Comparison of ENCODE assay signal across 8 cellular contexts in the genomic region with DNA sequence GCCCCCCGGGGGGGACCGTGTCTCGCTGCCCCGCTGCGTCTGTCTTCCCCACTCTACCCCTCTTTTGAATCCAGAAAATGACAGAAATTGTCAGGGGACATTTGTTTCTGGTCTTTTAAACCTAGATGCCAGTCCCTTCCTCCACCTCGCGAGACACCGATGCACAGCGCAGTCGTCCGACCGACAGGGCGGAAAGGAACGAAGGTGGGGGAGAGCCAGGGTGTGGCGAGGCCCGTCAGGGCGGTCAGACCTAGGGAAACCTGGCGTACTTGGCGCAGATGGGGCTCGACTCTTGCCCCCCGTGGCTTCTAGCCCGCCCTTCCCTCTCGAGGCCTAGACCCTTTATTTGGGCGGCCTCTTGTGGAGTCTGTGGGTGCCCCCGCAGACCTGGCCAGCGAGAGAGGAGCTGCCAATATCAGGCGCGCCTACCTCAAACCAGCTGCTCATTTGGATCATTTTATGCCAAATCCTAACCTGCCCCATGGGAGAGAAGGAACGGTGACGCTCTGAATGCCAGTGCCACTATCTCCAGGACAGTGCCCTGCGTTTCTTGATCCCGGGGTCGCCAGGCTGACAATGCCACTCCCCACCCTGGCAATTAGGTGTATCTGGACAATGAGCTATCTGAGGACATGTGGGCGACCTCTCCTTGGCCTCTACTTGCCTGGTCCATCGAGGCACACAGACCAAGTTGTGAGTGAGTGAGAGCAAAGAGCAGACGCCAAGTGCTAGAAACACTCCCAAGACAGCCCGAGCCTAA. TPM values are rescaled to one million over a fixed set of nuclear protein-coding genes. Genes with fewer than 3 reads are reported as not detected.
DNase-seq lines count a peak whose midpoint lies in the region; ATAC-seq, FAIRE-seq and TF ChIP-seq lines count a peak whose summit lies in the region.

No MANE protein-coding gene starts in this region.

- no peaks in the 10 kb centered on the region for H3K4me1 Mint-ChIP-seq in natural killer cell

- no peaks in the 10 kb centered on the region for H3K36me3 Mint-ChIP-seq in natural killer cell

- H3K4me1 ChIP-seq in PC-3 (ENCODE audit: insufficient read depth, low read length) (peaks cover 4% of the 10 kb centered on the region; the same call in 1 of the 2 replicates), endothelial cell of umbilical vein (ENCODE audit: control insufficient read depth, extremely low read depth, insufficient read depth, low read length) (peaks cover 6% of the 10 kb centered on the region)

- CTCF ChIA-PET in PC-3 (lab: Charles Lee) (no interaction called here), endothelial cell of umbilical vein (lab: Charles Lee) (interaction anchor here (1.0 to 2.1 kb wide), 3 partner anchors 233 to 1165 kb away, joined by 3 to 14 read pairs (median 4); no protein-coding TSS in a partner anchor)

- POLR2A ChIA-PET in PC-3 (lab: Charles Lee; ENCODE audit: unreplicated experiment): no interaction called here
- POLR2A ChIA-PET in endothelial cell of umbilical vein (lab: Charles Lee): no interaction called here

- peak; percentile 43 for DNase-seq in GM03348 (ENCODE audit: low spot score)
- DNase-seq in PC-3: no peak
- no peak for DNase-seq in endothelial cell of umbilical vein (ENCODE audit: low read depth, low spot score)
- DNase-seq in natural killer cell: no peak
- DNase-seq in effector CD4-positive, alpha-beta T cell: no peak
- no peak for DNase-seq in activated CD4-positive, CD25-positive, alpha-beta regulatory T cell treated with anti-CD3 and anti-CD28 coated beads, Interleukin-2, amount 50 U/mL, for 72 hours

- no peak for TF ChIP-seq POLR2A in endothelial cell of umbilical vein (IDR thresholded peaks at IDR 0.05; ENCODE audit: low read depth, low read length)

- no peaks in the 10 kb centered on the region for H3K9me3 Mint-ChIP-seq in natural killer cell

- no peaks in the 10 kb centered on the region for H3K36me3 ChIP-seq in PC-3 (ENCODE audit: low read depth, low read length)
- H3K36me3 ChIP-seq in endothelial cell of umbilical vein (ENCODE audit: control insufficient read depth in 2 of 2, extremely low read depth in 1 of 2, insufficient read depth in 2 of 2, low read length in 2 of 2): no peaks in the 10 kb centered on the region

- H3K27ac ChIP-seq in PC-3 (ENCODE audit: low read length) (no peak overlapping the region), endothelial cell of umbilical vein (ENCODE audit: insufficient read depth, low read depth, low read length) (no peak overlapping the region)

- no peak for TF ChIP-seq CTCF in PC-3 (conservative IDR thresholded peaks at IDR 0.05; ENCODE audit: low read depth, low read length)
- no peak for TF ChIP-seq CTCF in endothelial cell of umbilical vein (IDR thresholded peaks at IDR 0.05; ENCODE audit: extremely low read depth in 1 of 2, insufficient read depth in 1 of 2, low read depth in 1 of 2, low read length in 2 of 2)
- TF ChIP-seq CTCF in natural killer cell (IDR thresholded peaks at IDR 0.05): no peak

- peak overlapping the region; percentile 94 for H3K4me2 ChIP-seq in PC-3 (ENCODE audit: low read length)
- peak overlapping the region; percentile 77 for H3K4me2 ChIP-seq in endothelial cell of umbilical vein (ENCODE audit: insufficient read depth, low read length)

- intact Hi-C loops in PC-3 (cut with micrococcal nuclease) (no loop called here), endothelial cell of umbilical vein (cut with micrococcal nuclease) (no loop called here), natural killer cell (cut with micrococcal nuclease) (no loop called here)

- H2AFZ ChIP-seq in PC-3 (ENCODE audit: low read length) (peak overlapping the region; percentile 80; the same call in 1 of the 2 replicates), endothelial cell of umbilical vein (ENCODE audit: low read depth, low read length) (peak overlapping the region; percentile 66)

- H3K9me3 ChIP-seq in PC-3 (ENCODE audit: low read length): no peaks in the 10 kb centered on the region
- no peaks in the 10 kb centered on the region for H3K9me3 ChIP-seq in endothelial cell of umbilical vein (replicated peaks; ENCODE audit: control insufficient read depth, insufficient read depth, low read length)

- H3K79me2 ChIP-seq in PC-3 (ENCODE audit: low read length) (no peaks in the 10 kb centered on the region), endothelial cell of umbilical vein (ENCODE audit: control insufficient read depth, insufficient read depth, low read length) (no peaks in the 10 kb centered on the region)

- dilution Hi-C loops in endothelial cell of umbilical vein (cut with MboI; ENCODE audit: extremely low pct_ligation_motif_present, low sequenced_read_pairs): no loop called here

- no peaks in the 10 kb centered on the region for H3K9me2 ChIP-seq in PC-3 (replicated peaks; ENCODE audit: low read length)

- no peak overlapping the region for H3K27ac Mint-ChIP-seq in natural killer cell

- no peaks in the 10 kb centered on the region for H3F3A ChIP-seq in PC-3 (ENCODE audit: low read length, unreplicated experiment)

- H4K20me1 ChIP-seq in PC-3 (ENCODE audit: low read length): no peaks in the 10 kb centered on the region
- no peaks in the 10 kb centered on the region for H4K20me1 ChIP-seq in endothelial cell of umbilical vein (replicated peaks; ENCODE audit: control insufficient read depth, extremely low read depth, insufficient read depth, low read length)

- ATAC-seq in PC-3: no peak
- no peak for ATAC-seq in natural killer cell
- no peak for ATAC-seq in GM18519 (IDR thresholded peaks at IDR 0.05; ENCODE audit: low FRiP score, unreplicated experiment)
- no peak for ATAC-seq in GM19397 (IDR thresholded peaks at IDR 0.05; ENCODE audit: unreplicated experiment)

- H3K27me3 Mint-ChIP-seq in natural killer cell (ENCODE audit: low read depth in 2 of 2): peaks cover 37 to 67% of the 10 kb centered on the region in 2 donors

- H3K9ac ChIP-seq in PC-3 (ENCODE audit: low read length): no peak overlapping the region
- H3K9ac ChIP-seq in endothelial cell of umbilical vein (replicated peaks; ENCODE audit: extremely low read depth, insufficient read depth, low read length): peak overlapping the region; percentile 26

- BruUV-seq in PC-3 (replicated peaks; lab: Mats Ljungman, UMichigan): no TSS peak
- BruUV-seq in endothelial cell of umbilical vein (replicated peaks; lab: Mats Ljungman, UMichigan): no TSS peak

- peak overlapping the region; percentile 66 for H3K4me3 Mint-ChIP-seq in natural killer cell

- H3K27me3 ChIP-seq in PC-3 (ENCODE audit: low read length): peaks cover 4% of the 10 kb centered on the region
- H3K27me3 ChIP-seq in endothelial cell of umbilical vein (ENCODE audit: control insufficient read depth in 2 of 2, insufficient read depth in 2 of 2, low read length in 2 of 2): peaks cover 16 to 18% of the 10 kb centered on the region in 2 experiments

- H3K4me3 ChIP-seq in PC-3 (ENCODE audit: low read length) (peak overlapping the region; percentile 74), endothelial cell of umbilical vein (replicated peaks in 1 of 3; ENCODE audit: insufficient read depth in 1 of 3, low read depth in 1 of 3, low read length in 3 of 3) (peak overlapping the region; percentile 39 to 76 (median 67))

- no peaks in the 10 kb centered on the region for H3K9me1 ChIP-seq in endothelial cell of umbilical vein (replicated peaks; ENCODE audit: control insufficient read depth, extremely low read depth, insufficient read depth, low read length)

- no peak for FAIRE-seq in endothelial cell of umbilical vein (lab: Jason Lieb, UNC)

TF ChIP-seq in endothelial cell of umbilical vein, 7 proteins besides CTCF, POLR2A, EP300 and RAD21:
- TF ChIP-seq GATA2 (IDR thresholded peaks at IDR 0.05; ENCODE audit: insufficient read depth, insufficient read length, low read depth, low read length) (no peak), MYC (IDR thresholded peaks at IDR 0.05; ENCODE audit: low read depth, low read length) (no peak), EZH2 (IDR thresholded peaks at IDR 0.05; ENCODE audit: borderline replicate concordance, low read depth, low read length, severe bottlenecking) (no peak), FOS (IDR thresholded peaks at IDR 0.05; ENCODE audit: borderline replicate concordance, insufficient read depth, low read length) (no peak), JUN (IDR thresholded peaks at IDR 0.05; ENCODE audit: borderline replicate concordance, insufficient read depth, insufficient read length, low read depth) (no peak), POLR2AphosphoS5 (IDR thresholded peaks at IDR 0.05; ENCODE audit: insufficient read depth, low read depth, low read length) (no peak)
- TF ChIP-seq, protein P1, sequence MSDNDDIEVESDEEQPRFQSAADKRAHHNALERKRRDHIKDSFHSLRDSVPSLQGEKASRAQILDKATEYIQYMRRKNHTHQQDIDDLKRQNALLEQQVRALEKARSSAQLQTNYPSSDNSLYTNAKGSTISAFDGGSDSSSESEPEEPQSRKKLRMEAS (IDR thresholded peaks at IDR 0.05; ENCODE audit: insufficient read depth, insufficient read length): no peak

RNA-seq across cellular contexts. Expression of gene RAB6B, which starts 0.5 kb away (rescaled TPM):
- total RNA-seq in PC-3 (2014; rRNA removed): 0.22 and 0.75 TPM in 2 replicates
- 5.0 and 6.7 TPM in 2 replicates for total RNA-seq in endothelial cell of umbilical vein
- 1.7 and 2.1 TPM in 2 replicates for polyA plus RNA-seq in endothelial cell of umbilical vein
- polyA plus RNA-seq in endothelial cell of umbilical vein (2011; cell fraction: cytosol; rRNA removed): 3.3 and 3.4 TPM in 2 replicates
- polyA plus RNA-seq in endothelial cell of umbilical vein (2011; cell fraction: nucleus; rRNA removed): 4.0 and 4.3 TPM in 2 replicates
- polyA plus RNA-seq in endothelial cell of umbilical vein (2012): 4.1 and 5.2 TPM in 2 replicates
- 4.7 and 10.8 TPM in 2 replicates for polyA minus RNA-seq in endothelial cell of umbilical vein
- 1.5 TPM for polyA minus RNA-seq in endothelial cell of umbilical vein (2011; cell fraction: cytosol; rRNA and poly(A)+ RNA removed)
- polyA minus RNA-seq in endothelial cell of umbilical vein (2011; cell fraction: nucleus; rRNA and poly(A)+ RNA removed): 0.82 and 1.2 TPM in 2 replicates
- total RNA-seq in natural killer cell: 1 to 10 TPM; 1.4 to 2.7 (median 1.6) TPM
